Comparison of ENCODE assay signal across 8 cellular contexts in genomic region chrX:48957827-48958634, GRCh38. TPM values are rescaled to one million over a fixed set of nuclear protein-coding genes. Genes with fewer than 3 reads are reported as not detected.
DNase-seq lines count a peak whose midpoint lies in the region; ATAC-seq and TF ChIP-seq lines count a peak whose summit lies in the region.

No MANE protein-coding gene starts in this region.

- peaks cover 40% of the 10 kb centered on the region for H3K79me2 ChIP-seq in hepatocyte

- no peaks in the 10 kb centered on the region for H3K27me3 ChIP-seq in hepatocyte

- H3K4me3 ChIP-seq in hepatocyte = peak overlapping the region; percentile 39

- H2AFZ ChIP-seq in hepatocyte = no peak overlapping the region

- H3K36me3 ChIP-seq in hepatocyte (replicated peaks; ENCODE audit: insufficient read depth, low read depth) = no peaks in the 10 kb centered on the region

- peak; percentile 71 for DNase-seq in NCI-H2029 treated with DMSO at 0.1 percent for 48 hours (lab: John Stamatoyannopoulos, UW)
- peak; percentile 96 for DNase-seq in T1000 (lab: John Stamatoyannopoulos, UW)
- DNase-seq in astrocyte of the hippocampus (ENCODE audit: low read depth, low spot score) = peak; percentile 98
- DNase-seq in hepatocyte (ENCODE audit: low spot score) = peak; percentile 95
- peak; percentile 94 for DNase-seq in renal cortical epithelial cell (ENCODE audit: low read depth)
- no peak for DNase-seq in cortex of kidney (lab: John Stamatoyannopoulos, UW)

- WGBS in hepatocyte (ENCODE audit: low lambda C conversion rate, missing lambda C conversion rate) = 50% methylated on average over 63 of the region's 66 CpGs

- ATAC-seq in GM18511 (IDR thresholded peaks at IDR 0.05; ENCODE audit: unreplicated experiment) (peak; percentile 85), HG03025 (IDR thresholded peaks at IDR 0.05; ENCODE audit: low FRiP score, unreplicated experiment) (peak; percentile 73)

- no peaks in the 10 kb centered on the region for H3K9me2 ChIP-seq in hepatocyte (replicated peaks; ENCODE audit: insufficient read depth)

- peaks cover 14% of the 10 kb centered on the region for H4K20me1 ChIP-seq in hepatocyte (ENCODE audit: insufficient read depth, poor library complexity, severe bottlenecking)

- peak overlapping the region; percentile 64 for H3K4me2 ChIP-seq in hepatocyte

- H3K9me3 ChIP-seq in hepatocyte (ENCODE audit: low read depth) = no peaks in the 10 kb centered on the region

- peaks cover 9% of the 10 kb centered on the region for H3K4me1 ChIP-seq in hepatocyte (ENCODE audit: insufficient read depth)

- peak overlapping the region; percentile 98 for H3K27ac ChIP-seq in hepatocyte

- TF ChIP-seq CTCF in hepatocyte (IDR thresholded peaks at IDR 0.05; ENCODE audit: poor library complexity) = no peak

RNA-seq across cellular contexts. Expression of gene OTUD5, which starts 0.6 kb away (rescaled TPM):
- total RNA-seq in hepatocyte (27.7 and 32.5 TPM in 2 replicates), renal cortical epithelial cell (37.2 and 61.6 TPM in 2 replicates)
- polyA plus RNA-seq in hepatocyte = 49.9 and 51.2 TPM in 2 replicates

RNA-seq across cellular contexts. Expression of gene KCND1, which starts 13.6 kb away (rescaled TPM):
- total RNA-seq in hepatocyte (0.64 and 0.87 TPM in 2 replicates), renal cortical epithelial cell (7.1 and 14.0 TPM in 2 replicates)
- polyA plus RNA-seq in hepatocyte = 2.0 and 3.2 TPM in 2 replicates

RNA-seq across cellular contexts. Expression of gene PIM2, which starts 39.2 kb away (rescaled TPM):
- total RNA-seq in hepatocyte (7.0 and 11.5 TPM in 2 replicates), renal cortical epithelial cell (14.1 and 17.2 TPM in 2 replicates)
- 16.8 and 17.2 TPM in 2 replicates for polyA plus RNA-seq in hepatocyte

RNA-seq across cellular contexts. Expression of gene GRIPAP1, which starts 44.0 kb away (rescaled TPM):
- total RNA-seq in hepatocyte (17.8 and 20.2 TPM in 2 replicates), renal cortical epithelial cell (29.0 and 40.7 TPM in 2 replicates)
- polyA plus RNA-seq in hepatocyte = 30.6 and 31.4 TPM in 2 replicates

RNA-seq across cellular contexts. Expression of gene SLC35A2, which starts 46.6 kb away (rescaled TPM):
- 40.8 and 49.5 TPM in 2 replicates for total RNA-seq in hepatocyte
- 82.4 and 95.9 TPM in 2 replicates for polyA plus RNA-seq in hepatocyte
- total RNA-seq in renal cortical epithelial cell = 24.8 and 34.1 TPM in 2 replicates
